Comparison of ENCODE assay signal across 16 cellular contexts in genomic region chr2:161722547-161723503, GRCh38.
A peak's percentile ranks its signal among the peaks of the same experiment; 100 is the strongest.
DNase-seq lines count a peak whose midpoint lies in the region; ATAC-seq and TF ChIP-seq lines count a peak whose summit lies in the region.
"Had no signal": no experiment of that assay in that cellular context is flagged by ENCODE, and none has a peak within 500 bp of the region (broad histone marks: within the 10 kb centered on the region; RNA-seq: fewer than 3 reads in every experiment).

No MANE protein-coding gene starts in this region.

- TF ChIP-seq CTCF in nephron progenitor cell (IDR thresholded peaks at IDR 0.05), result no peak
- TF ChIP-seq CTCF in ascending aorta (IDR thresholded peaks at IDR 0.05), result no peak

- H3K9me3 Mint-ChIP-seq in effector memory CD8-positive, alpha-beta T cell, result peaks cover 6 to 9% of the 10 kb centered on the region in 2 donors
- H3K9me3 Mint-ChIP-seq in nephron progenitor cell, result peaks cover 14% of the 10 kb centered on the region
- H3K9me3 Mint-ChIP-seq in activated naive CD4-positive, alpha-beta T cell treated with anti-CD3 and anti-CD28 coated beads, Interleukin-2, amount 50 U/mL, for 72 hours, result peaks cover 5 to 6% of the 10 kb centered on the region in 2 donors

- no peak for DNase-seq in effector memory CD8-positive, alpha-beta T cell
- DNase-seq in nephron progenitor cell (peak; percentile 26), NCI-H524 treated with DMSO at 0.1 percent for 48 hours (lab: John Stamatoyannopoulos, UW) (no peak), H4 (ENCODE audit: low spot score) (no peak), ascending aorta (ENCODE audit: low spot score in 2 of 2) (no peak)
- no peak for DNase-seq in activated naive CD4-positive, alpha-beta T cell treated with anti-CD3 and anti-CD28 coated beads, Interleukin-2, amount 50 U/mL, for 72 hours (ENCODE audit: low spot score in 2 of 2)
- DNase-seq: Caco-2, DMS79, NCI-H1930, NCI-H2171 treated with DMSO at 0.1 percent for 48 hours, NCI-H446 treated with DMSO at 0.1 percent for 48 hours, SK-N-SH had no signal

- H3K9me3 ChIP-seq in ascending aorta, result no peaks in the 10 kb centered on the region
- H3K9me3 ChIP-seq: Caco-2, SK-N-SH had no signal

- H3K36me3 ChIP-seq in ascending aorta, result no peaks in the 10 kb centered on the region

- ATAC-seq in GM19023 (IDR thresholded peaks at IDR 0.05; ENCODE audit: unreplicated experiment), result peak; percentile 56
- ATAC-seq in HG02798 (IDR thresholded peaks at IDR 0.05; ENCODE audit: poor library complexity, unreplicated experiment), result peak; percentile 42
- ATAC-seq in effector memory CD8-positive, alpha-beta T cell (replicated peaks), result peak; percentile 71
- ATAC-seq in activated naive CD4-positive, alpha-beta T cell treated with anti-CD3 and anti-CD28 coated beads, Interleukin-2, amount 50 U/mL, for 72 hours, result no peak
- ATAC-seq: Panc1, Right ventricle myocardium inferior had no signal

- no peaks in the 10 kb centered on the region for H3K27me3 Mint-ChIP-seq in effector memory CD8-positive, alpha-beta T cell
- H3K27me3 Mint-ChIP-seq in nephron progenitor cell (ENCODE audit: low read depth, poor library complexity), result no peaks in the 10 kb centered on the region

- no peak overlapping the region for H3K27ac Mint-ChIP-seq in effector memory CD8-positive, alpha-beta T cell
- H3K27ac Mint-ChIP-seq in nephron progenitor cell, result peak overlapping the region; percentile 57
- no peak overlapping the region for H3K27ac Mint-ChIP-seq in activated naive CD4-positive, alpha-beta T cell treated with anti-CD3 and anti-CD28 coated beads, Interleukin-2, amount 50 U/mL, for 72 hours

- H3K4me1 Mint-ChIP-seq in effector memory CD8-positive, alpha-beta T cell (ENCODE audit: low read depth in 2 of 2), result peaks cover 0 to 2% of the 10 kb centered on the region in 2 donors
- H3K4me1 Mint-ChIP-seq in nephron progenitor cell, result peaks cover 15% of the 10 kb centered on the region

- H3K4me3 Mint-ChIP-seq in effector memory CD8-positive, alpha-beta T cell, result peak overlapping the region in 1 of 2 donors; percentile 47
- H3K4me3 Mint-ChIP-seq in nephron progenitor cell, result no peak overlapping the region

- H3K27ac ChIP-seq in ascending aorta, result no peak overlapping the region

- intact Hi-C loops in ascending aorta (cut with DNase I), result no loop called here

- no peak overlapping the region for H3K4me3 ChIP-seq in ascending aorta

- no peaks in the 10 kb centered on the region for H3K27me3 ChIP-seq in ascending aorta

- no peaks in the 10 kb centered on the region for H3K36me3 Mint-ChIP-seq in effector memory CD8-positive, alpha-beta T cell (ENCODE audit: insufficient read depth)
- no peaks in the 10 kb centered on the region for H3K36me3 Mint-ChIP-seq in nephron progenitor cell (ENCODE audit: low read depth)
- peaks cover 0 to 5% of the 10 kb centered on the region in 2 donors for H3K36me3 Mint-ChIP-seq in activated naive CD4-positive, alpha-beta T cell treated with anti-CD3 and anti-CD28 coated beads, Interleukin-2, amount 50 U/mL, for 72 hours

- H3K4me1 ChIP-seq in ascending aorta, result no peaks in the 10 kb centered on the region
- H3K4me1 ChIP-seq: Caco-2 had no signal

Comparison
In these comparisons a context has a peak if more than half of its experiments do, and no peak if none do; other contexts are left out.
1. ATAC-seq: peak in GM19023 (single experiment), HG02798 (single experiment) and effector memory CD8-positive, alpha-beta T cell (single experiment); none in activated naive CD4-positive, alpha-beta T cell treated with anti-CD3 and anti-CD28 coated beads, Interleukin-2, amount 50 U/mL, for 72 hours (0 of 2).